1 cellular context compared by ENCODE assay signal in genomic region chr2:237351046-237351445, GRCh38.
TF ChIP-seq lines count a peak whose summit lies in the region.

No MANE protein-coding gene starts in this region.

TF ChIP-seq in IMR-90, 13 proteins besides CTCF, POLR2A, EP300 and RAD21:
- TF ChIP-seq ELK1 (IDR thresholded peaks at IDR 0.05; ENCODE audit: borderline replicate concordance, low read depth, low read length) = no peak
- TF ChIP-seq MAFK (IDR thresholded peaks at IDR 0.05; ENCODE audit: low read depth, low read length) = no peak
- no peak for TF ChIP-seq NFE2L2 (IDR thresholded peaks at IDR 0.05; ENCODE audit: low read depth, low read length)
- TF ChIP-seq CHD1 (IDR thresholded peaks at IDR 0.05; ENCODE audit: low read depth, low read length) = no peak
- TF ChIP-seq MAZ (IDR thresholded peaks at IDR 0.05; ENCODE audit: borderline replicate concordance, low read depth, low read length) = no peak
- TF ChIP-seq CEBPB (IDR thresholded peaks at IDR 0.05; ENCODE audit: low read depth, low read length) = no peak
- no peak for TF ChIP-seq MXI1 (IDR thresholded peaks at IDR 0.05; ENCODE audit: borderline replicate concordance, low read depth, low read length)
- no peak for TF ChIP-seq BHLHE40 (IDR thresholded peaks at IDR 0.05; ENCODE audit: low read depth, low read length)
- no peak for TF ChIP-seq SMC3 (IDR thresholded peaks at IDR 0.05; ENCODE audit: low read depth, low read length)
- TF ChIP-seq FOS (IDR thresholded peaks at IDR 0.05; ENCODE audit: low read depth, low read length) = no peak
- TF ChIP-seq RCOR1 (IDR thresholded peaks at IDR 0.05; ENCODE audit: insufficient replicate concordance, low read length) = no peak
- TF ChIP-seq RFX5 (IDR thresholded peaks at IDR 0.05; ENCODE audit: low read depth, low read length) = no peak
- no peak for TF ChIP-seq USF2 (IDR thresholded peaks at IDR 0.05; ENCODE audit: low read depth, low read length)
